In the genomic region with DNA sequence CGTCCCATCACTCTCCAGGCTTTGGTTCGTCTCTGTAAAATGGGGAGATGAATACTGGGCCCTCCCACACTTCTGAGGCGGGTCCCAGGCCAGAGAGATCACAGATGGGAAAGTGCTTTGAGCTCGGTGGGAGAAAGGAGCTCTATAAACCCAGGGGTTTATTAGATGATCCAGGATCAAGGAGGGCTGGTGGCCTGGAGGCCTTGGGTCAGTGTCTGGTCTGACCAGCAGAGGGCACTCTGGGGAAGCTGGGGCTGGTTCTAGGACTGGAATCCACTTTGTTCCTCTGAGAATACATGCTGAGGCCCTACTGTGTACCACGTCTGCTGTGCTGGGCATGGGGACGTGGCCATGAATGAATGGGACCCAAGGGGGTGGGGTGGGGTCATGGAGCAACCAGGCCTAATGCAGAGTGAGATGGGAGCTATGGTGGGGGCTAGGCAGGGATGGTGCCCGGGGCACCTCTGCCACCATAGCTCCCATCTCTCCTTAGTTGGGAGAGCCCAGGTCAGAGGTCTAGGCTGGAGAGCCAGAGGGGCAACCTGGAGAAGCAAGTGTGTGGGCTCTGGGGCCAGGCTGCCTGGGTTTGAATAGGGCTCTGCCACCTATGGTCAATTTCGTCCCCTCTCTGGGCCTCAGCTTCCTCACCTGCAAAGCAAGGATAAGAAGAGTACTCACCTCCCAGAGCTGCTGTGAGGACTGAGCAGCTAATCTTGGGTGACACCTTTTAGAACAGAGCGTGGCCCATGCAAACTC, we compare ENCODE assay signal across 9 cellular contexts. TPM values are rescaled to one million over a fixed set of nuclear protein-coding genes. Genes with fewer than 3 reads are reported as not detected.
DNase-seq lines count a peak whose midpoint lies in the region; TF ChIP-seq lines count a peak whose summit lies in the region.
"Had no signal": no experiment of that assay in that cellular context is flagged by ENCODE, and none has a peak within 500 bp of the region (broad histone marks: within the 10 kb centered on the region; RNA-seq: fewer than 3 reads in every experiment).

No MANE protein-coding gene starts in this region.

- H3K9me3 ChIP-seq in colonic mucosa (no peaks in the 10 kb centered on the region), liver (ENCODE audit: control insufficient read depth in 4 of 4, low read length in 3 of 4) (no peaks in the 10 kb centered on the region)
- H3K9me3 ChIP-seq: BLaER1 treated with 17β-estradiol and CSF1 and Interleukin-3, amounts not matched to agents 10 nM and 100 nM had no signal

- no peaks in the 10 kb centered on the region for H3K36me3 ChIP-seq in colonic mucosa
- no peaks in the 10 kb centered on the region for H3K36me3 ChIP-seq in liver (ENCODE audit: control insufficient read depth in 4 of 4, insufficient read depth in 3 of 4, low read depth in 1 of 4, low read length in 3 of 4)
- H3K36me3 ChIP-seq: BLaER1 treated with 17β-estradiol and CSF1 and Interleukin-3, amounts not matched to agents 10 nM and 100 nM had no signal

- peak; percentile 80 for TF ChIP-seq CTCF in colonic mucosa (IDR thresholded peaks at IDR 0.05)
- TF ChIP-seq CTCF in liver (IDR thresholded peaks at IDR 0.05; ENCODE audit: low read depth, low read length, missing input control), result peak; percentile 91

- H3K9ac ChIP-seq in colonic mucosa (ENCODE audit: low read depth in 2 of 2, low read length in 2 of 2) (peak overlapping the region; percentile 6 to 30), liver (ENCODE audit: low read depth in 1 of 2, low read length in 2 of 2) (no peak overlapping the region)

- intact Hi-C loops in colonic mucosa (cut with DNase I), result loop anchor here (5.0 kb wide), 1 partner anchor 60 kb away; no protein-coding TSS in a partner anchor

- H3K4me1 ChIP-seq in colonic mucosa, result peaks cover 7% of the 10 kb centered on the region
- H3K4me1 ChIP-seq in liver (ENCODE audit: control insufficient read depth in 4 of 4, insufficient read depth in 4 of 4, low read length in 3 of 4), result peaks cover 0 to 7% (median 2%) of the 10 kb centered on the region in 4 donors

- no peaks in the 10 kb centered on the region for H3K27me3 ChIP-seq in colonic mucosa
- no peaks in the 10 kb centered on the region for H3K27me3 ChIP-seq in liver (ENCODE audit: control insufficient read depth in 4 of 4, insufficient read depth in 4 of 4, low read length in 3 of 4)
- H3K27me3 ChIP-seq: BLaER1 treated with 17β-estradiol and CSF1 and Interleukin-3, amounts not matched to agents 10 nM and 100 nM had no signal

- 64% methylated on average over 9 of the region's 9 CpGs for WGBS in liver

- H3K27ac ChIP-seq in colonic mucosa, result no peak overlapping the region
- H3K27ac ChIP-seq in liver (ENCODE audit: low read depth in 1 of 2, low read length in 2 of 2), result no peak overlapping the region
- H3K27ac ChIP-seq: BLaER1 treated with 17β-estradiol and CSF1 and Interleukin-3, amounts not matched to agents 10 nM and 100 nM had no signal

- DNase-seq in DMS79 treated with DMSO at 0.1 percent for 48 hours (lab: John Stamatoyannopoulos, UW) (peak; percentile 10), DMS79 (lab: John Stamatoyannopoulos, UW) (no peak), MV-4-11 (lab: John Stamatoyannopoulos, UW) (peak; percentile 11), colonic mucosa (peak; percentile 86), NCI-H187 (lab: John Stamatoyannopoulos, UW) (no peak)
- DNase-seq in activated CD4-positive, alpha-beta T cell treated with anti-CD3 and anti-CD28 coated beads for 1 hour, result peak; percentile 43
- DNase-seq in stimulated activated CD8-positive, alpha-beta memory T cell treated with anti-CD3 and anti-CD28 coated beads, Interleukin-2, amount 100 ng/mL, for 48 hours (ENCODE audit: low read depth in 2 of 2), result peak; percentile 48 to 56

- peak; percentile 89 to 95 for TF ChIP-seq RAD21 in liver (IDR thresholded peaks at IDR 0.05)

- H3K4me3 ChIP-seq in colonic mucosa (no peak overlapping the region), liver (ENCODE audit: low read depth in 1 of 3, low read length in 3 of 3) (no peak overlapping the region)
- H3K4me3 ChIP-seq: BLaER1 treated with 17β-estradiol and CSF1 and Interleukin-3, amounts not matched to agents 10 nM and 100 nM had no signal

TF ChIP-seq in liver, 16 proteins besides CTCF, POLR2A, EP300 and RAD21:
- no peak for TF ChIP-seq TAF1 (conservative IDR thresholded peaks at IDR 0.05)
- TF ChIP-seq ZBTB33 (IDR thresholded peaks at IDR 0.05), result no peak
- no peak for TF ChIP-seq HNF4G (IDR thresholded peaks at IDR 0.05)
- TF ChIP-seq RXRA (IDR thresholded peaks at IDR 0.05), result no peak
- TF ChIP-seq FOXA1 (IDR thresholded peaks at IDR 0.05), result no peak
- no peak for TF ChIP-seq MAX (IDR thresholded peaks at IDR 0.05)
TF ChIP-seq in liver: peak in this region for 0.

RNA-seq across cellular contexts. Expression of gene FAM131C, which starts 9.0 kb away (rescaled TPM):
- total RNA-seq in colonic mucosa, result under 1 TPM in 1 of 2 donors, not detected in 1; 0.21 TPM
- not detected for total RNA-seq in liver
- under 1 TPM; 0.05 to 0.92 TPM for polyA plus RNA-seq in liver

RNA-seq across cellular contexts. Expression of gene CLCNKB, which starts 38.9 kb away (rescaled TPM):
- total RNA-seq in colonic mucosa (under 1 TPM in 1 of 2 donors, not detected in 1; 0.12 TPM), liver (not detected)
- polyA plus RNA-seq in liver, result not detected

Comparison
In these comparisons a context has a peak if more than half of its experiments do, and no peak if none do; other contexts are left out.
1. DNase-seq: peak in DMS79 treated with DMSO at 0.1 percent for 48 hours (single experiment), MV-4-11 (single experiment), activated CD4-positive, alpha-beta T cell treated with anti-CD3 and anti-CD28 coated beads for 1 hour (single experiment), colonic mucosa (single experiment) and stimulated activated CD8-positive, alpha-beta memory T cell treated with anti-CD3 and anti-CD28 coated beads, Interleukin-2, amount 100 ng/mL, for 48 hours (2 of 2); none in DMS79 (single experiment) and NCI-H187 (0 of 2).
2. H3K9ac ChIP-seq: peak in colonic mucosa (2 of 2); none in liver (0 of 2).